Comparison of ENCODE assay signal across 37 cellular contexts in the genomic region with DNA sequence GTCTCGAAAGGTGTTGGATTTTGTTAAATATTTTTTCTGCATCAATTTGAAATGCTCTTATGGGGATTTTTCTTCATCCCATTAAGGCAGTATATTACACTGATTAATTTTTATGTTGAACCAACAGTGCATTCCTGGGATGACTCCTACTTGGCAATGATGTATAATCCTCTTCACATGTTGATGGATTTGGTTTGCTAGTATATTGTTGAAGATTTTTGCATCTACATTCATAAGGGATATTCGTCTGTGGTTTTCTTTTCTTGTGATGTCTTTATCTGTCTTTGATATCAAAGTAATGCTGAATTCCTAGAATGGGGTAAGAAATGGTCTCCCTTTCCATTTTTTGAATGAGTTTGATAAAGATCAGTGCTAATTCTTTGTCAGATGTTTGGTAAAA.
"Had no signal": no experiment of that assay in that cellular context is flagged by ENCODE, and none has a peak within 500 bp of the region (broad histone marks: within the 10 kb centered on the region; RNA-seq: fewer than 3 reads in every experiment).

No MANE protein-coding gene starts in this region.

- H3K36me3 ChIP-seq: adrenal gland, ascending aorta, brain microvascular endothelial cell, breast epithelium, cardiac muscle cell had no signal

- H3K36me3 Mint-ChIP-seq: activated naive CD8-positive, alpha-beta T cell treated with anti-CD3 and anti-CD28 coated beads, Interleukin-2, amount 10 ng/mL, durations not matched to agents 7 days and 5 days; brain had no signal

- H3K4me1 ChIP-seq: adrenal gland, ascending aorta, body of pancreas, breast epithelium had no signal

- H3K9me3 ChIP-seq: adrenal gland, body of pancreas had no signal

- H3K4me1 Mint-ChIP-seq: activated naive CD4-positive, alpha-beta T cell treated with anti-CD3 and anti-CD28 coated beads, Interleukin-2, amount 50 U/mL, for 24 hours; activated naive CD8-positive, alpha-beta T cell treated with anti-CD3 and anti-CD28 coated beads for 36 hours; activated naive CD8-positive, alpha-beta T cell treated with anti-CD3 and anti-CD28 coated beads, Interleukin-2, amount 50 U/mL, for 24 hours; activated T-helper 17 cell treated with anti-CD3 and anti-CD28 coated beads, Interleukin-2, amount 50 U/mL, for 72 hours; brain; central memory CD8-positive, alpha-beta T cell had no signal

- H3K4me3 Mint-ChIP-seq: activated naive CD4-positive, alpha-beta T cell treated with anti-CD3 and anti-CD28 coated beads for 36 hours; activated naive CD4-positive, alpha-beta T cell treated with anti-CD3 and anti-CD28 coated beads, Interleukin-2, amount 10 ng/mL, durations not matched to agents 7 days and 5 days; activated naive CD4-positive, alpha-beta T cell treated with anti-CD3 and anti-CD28 coated beads, Interleukin-2, amount 50 U/mL, for 24 hours; activated naive CD8-positive, alpha-beta T cell; activated naive CD8-positive, alpha-beta T cell treated with anti-CD3 and anti-CD28 coated beads for 36 hours; activated naive CD8-positive, alpha-beta T cell treated with anti-CD3 and anti-CD28 coated beads, Interleukin-2, amount 10 ng/mL, durations not matched to agents 7 days and 5 days; activated naive CD8-positive, alpha-beta T cell treated with anti-CD3 and anti-CD28 coated beads, Interleukin-2, amount 50 U/mL, for 24 hours; activated T-cell treated with anti-CD3 and anti-CD28 coated beads, Interleukin-2, amount 50 U/mL, for 24 hours; activated T-cell treated with anti-CD3 and anti-CD28 coated beads, Interleukin-2, amount 50 U/mL, for 4 hours; activated T-cell treated with anti-CD3 and anti-CD28 coated beads, Interleukin-2, amount 50 U/mL, for 72 hours; activated T-helper 1 cell treated with anti-CD3 and anti-CD28 coated beads, Interleukin-12 subunit alpha, Interleukin-12 subunit beta, Interleukin-2, Interleukin-4 antibody, amounts not matched to agents 30 ng/mL and 10 ng/mL and 1 ng/mL, durations not matched to agents 14 hours and 24 hours and 36 hours; activated T-helper 17 cell treated with anti-CD3 and anti-CD28 coated beads, Interleukin-2, amount 50 U/mL, for 72 hours; brain; central memory CD8-positive, alpha-beta T cell had no signal

- H3K27me3 ChIP-seq: ascending aorta, body of pancreas, brain microvascular endothelial cell, breast epithelium had no signal

- H3K27ac Mint-ChIP-seq: activated naive CD4-positive, alpha-beta T cell treated with anti-CD3 and anti-CD28 coated beads for 36 hours; activated naive CD4-positive, alpha-beta T cell treated with anti-CD3 and anti-CD28 coated beads, Interleukin-2, amount 10 ng/mL, durations not matched to agents 7 days and 5 days; activated naive CD4-positive, alpha-beta T cell treated with anti-CD3 and anti-CD28 coated beads, Interleukin-2, amount 50 U/mL, for 24 hours; activated naive CD4-positive, alpha-beta T cell treated with anti-CD3 and anti-CD28 coated beads, Interleukin-2, amount 50 U/mL, for 72 hours; activated naive CD8-positive, alpha-beta T cell; activated naive CD8-positive, alpha-beta T cell treated with anti-CD3 and anti-CD28 coated beads for 36 hours; activated naive CD8-positive, alpha-beta T cell treated with anti-CD3 and anti-CD28 coated beads, Interleukin-2, amount 10 ng/mL, durations not matched to agents 7 days and 5 days; activated naive CD8-positive, alpha-beta T cell treated with anti-CD3 and anti-CD28 coated beads, Interleukin-2, amount 50 U/mL, for 24 hours; activated T-cell treated with anti-CD3 and anti-CD28 coated beads, Interleukin-2, amount 50 U/mL, for 24 hours; activated T-cell treated with anti-CD3 and anti-CD28 coated beads, Interleukin-2, amount 50 U/mL, for 72 hours; activated T-helper 1 cell treated with anti-CD3 and anti-CD28 coated beads, Interleukin-12 subunit alpha, Interleukin-12 subunit beta, Interleukin-2, Interleukin-4 antibody, amounts not matched to agents 30 ng/mL and 10 ng/mL and 1 ng/mL, durations not matched to agents 14 hours and 24 hours and 36 hours; activated T-helper 17 cell treated with anti-CD3 and anti-CD28 coated beads, Interleukin-2, amount 50 U/mL, for 72 hours; activated T-helper 2 cell treated with anti-CD3 and anti-CD28 coated beads, Interferon-gamma antibody, Interleukin-2, Interleukin-4, amounts not matched to agents 10 μg/mL and 5 μg/mL and 100 μg/mL, durations not matched to agents 14 hours and 24 hours and 36 hours; brain had no signal

- H3K27ac ChIP-seq: adrenal gland, ascending aorta, body of pancreas, brain microvascular endothelial cell, breast epithelium, cardiac muscle cell had no signal

- H3K9me3 Mint-ChIP-seq: activated T-helper 17 cell treated with anti-CD3 and anti-CD28 coated beads, Interleukin-2, amount 50 U/mL, for 72 hours; central memory CD8-positive, alpha-beta T cell had no signal

- DNase-seq: activated effector memory CD4-positive, alpha-beta T cell treated with anti-CD3 and anti-CD28 coated beads, Interleukin-2, amount 50 U/mL, for 16 hours; activated effector memory CD4-positive, alpha-beta T cell treated with Interleukin-2 at 50 U/mL for 16 hours; activated gamma-delta T cell; activated gamma-delta T cell treated with Interleukin-2 at 50 U/mL for 16 hours; activated naive CD4-positive, alpha-beta T cell; activated naive CD4-positive, alpha-beta T cell treated with anti-CD3 and anti-CD28 coated beads for 36 hours; activated naive CD4-positive, alpha-beta T cell treated with anti-CD3 and anti-CD28 coated beads, Interleukin-2, amount 10 ng/mL, durations not matched to agents 7 days and 5 days; activated naive CD4-positive, alpha-beta T cell treated with anti-CD3 and anti-CD28 coated beads, Interleukin-2, amount 50 U/mL, for 16 hours; activated naive CD4-positive, alpha-beta T cell treated with Interleukin-2 at 50 U/mL for 16 hours; activated naive CD8-positive, alpha-beta T cell treated with anti-CD3 and anti-CD28 coated beads for 36 hours; activated naive CD8-positive, alpha-beta T cell treated with anti-CD3 and anti-CD28 coated beads, Interleukin-2, amount 10 ng/mL, durations not matched to agents 7 days and 5 days; activated naive CD8-positive, alpha-beta T cell treated with anti-CD3 and anti-CD28 coated beads, Interleukin-2, amount 50 U/mL, for 24 hours; activated T-cell treated with anti-CD3 and anti-CD28 coated beads, Interleukin-2, amount 50 U/mL, for 24 hours; activated T-cell treated with anti-CD3 and anti-CD28 coated beads, Interleukin-2, amount 50 U/mL, for 4 hours; activated T-cell treated with anti-CD3 and anti-CD28 coated beads, Interleukin-2, amount 50 U/mL, for 48 hours; activated T-cell treated with anti-CD3 and anti-CD28 coated beads, Interleukin-2, amount 50 U/mL, for 72 hours; adrenal gland; amniotic stem cell; amygdala; anterior cingulate cortex; aorta; body of pancreas; brain microvascular endothelial cell; caudate nucleus; central memory CD4-positive, alpha-beta T cell; cerebellar nuclear complex had no signal

- H3K4me3 ChIP-seq: adrenal gland, ascending aorta, body of pancreas, breast epithelium, cardiac muscle cell had no signal

- ATAC-seq: activated naive CD4-positive, alpha-beta T cell treated with anti-CD3 and anti-CD28 coated beads, Interleukin-2, amount 50 U/mL, for 72 hours; activated naive CD8-positive, alpha-beta T cell treated with anti-CD3 and anti-CD28 coated beads, Interleukin-2, amount 50 U/mL, for 24 hours; activated T-cell treated with anti-CD3 and anti-CD28 coated beads, Interleukin-2, amount 50 U/mL, for 4 hours; activated T-cell treated with anti-CD3 and anti-CD28 coated beads, Interleukin-2, amount 50 U/mL, for 72 hours; activated T-helper 17 cell treated with anti-CD3 and anti-CD28 coated beads, Interleukin-2, amount 50 U/mL, for 72 hours; body of pancreas had no signal
